In the genomic region with DNA sequence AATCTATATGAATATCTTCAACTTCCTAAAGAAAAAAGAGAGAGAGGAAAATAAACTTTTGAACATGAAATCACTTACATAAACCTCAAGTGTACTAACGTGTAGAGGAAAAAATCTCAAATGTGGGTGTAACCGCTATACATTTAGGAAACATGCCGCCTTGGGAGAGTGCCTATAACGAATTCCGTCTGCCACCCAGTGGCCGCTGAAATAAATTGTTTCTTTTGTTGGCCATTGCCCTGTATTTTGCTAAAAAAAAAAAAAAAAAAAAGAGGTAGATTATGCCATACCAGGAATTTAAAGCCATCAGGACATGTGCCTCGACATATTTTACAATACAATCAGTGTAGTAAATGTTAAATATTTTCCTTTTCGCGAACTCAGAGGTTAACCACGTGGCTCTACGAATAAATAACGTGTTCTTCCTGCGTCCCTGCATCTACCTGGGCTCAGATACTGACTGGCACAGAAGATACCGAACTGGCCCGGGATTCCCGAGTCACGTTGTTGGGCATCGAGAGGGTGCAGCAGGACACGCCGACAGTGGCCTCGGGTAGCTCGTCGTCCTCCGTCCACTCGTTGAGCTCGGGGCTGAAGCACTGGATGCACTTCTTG, we compare ENCODE assay signal across 1 cellular context.
A peak's percentile ranks its signal among the peaks of the same experiment; 100 is the strongest.
TF ChIP-seq lines count a peak whose summit lies in the region.

No MANE protein-coding gene starts in this region.

TF ChIP-seq in HepG2, 621 proteins besides CTCF, POLR2A, EP300 and RAD21 (continued from another document and continues in another):
- TF ChIP-seq UBTF (CRISPR knock-in tag; IDR thresholded peaks at IDR 0.05) (no peak), SIX1 (CRISPR knock-in tag; IDR thresholded peaks at IDR 0.05; ENCODE audit: borderline replicate concordance) (0 out of 2 replicates have a peak, but pooled peaks have one; percentile 20), MEIS2 (CRISPR knock-in tag; IDR thresholded peaks at IDR 0.05) (no peak), XBP1 (CRISPR knock-in tag; IDR thresholded peaks at IDR 0.05) (no peak), CREM (IDR thresholded peaks at IDR 0.05) (peak; percentile 28; the same call in 1 of the 2 replicates), CREM (CRISPR knock-in tag; IDR thresholded peaks at IDR 0.05) (no peak), MXI1 (IDR thresholded peaks at IDR 0.05; ENCODE audit: borderline replicate concordance, low read depth, low read length) (peak; percentile 52; the same call in 1 of the 3 replicates), PPARG (CRISPR knock-in tag; conservative IDR thresholded peaks at IDR 0.05) (peak; percentile 51; the same call in 1 of the 2 replicates), KDM5A (IDR thresholded peaks at IDR 0.05; ENCODE audit: borderline replicate concordance, low read length) (peak; percentile 72; the same call in 1 of the 2 replicates), PCBP1 (IDR thresholded peaks at IDR 0.05; ENCODE audit: borderline replicate concordance, low read depth, low read length) (no peak), CHCHD3 (CRISPR knock-in tag; IDR thresholded peaks at IDR 0.05) (0 out of 2 replicates have a peak, but pooled peaks have one; percentile 38), ZEB1 (IDR thresholded peaks at IDR 0.05; ENCODE audit: insufficient replicate concordance, low read depth) (peak; percentile 37), PHF21A (CRISPR knock-in tag; IDR thresholded peaks at IDR 0.05) (0 out of 2 replicates have a peak, but pooled peaks have one; percentile 0), CREB1 (IDR thresholded peaks at IDR 0.05) (no peak), CREB1 (CRISPR knock-in tag; IDR thresholded peaks at IDR 0.05) (peak; percentile 60), HMG20B (CRISPR knock-in tag; conservative IDR thresholded peaks at IDR 0.05) (no peak), TBL1XR1 (IDR thresholded peaks at IDR 0.05; ENCODE audit: borderline replicate concordance, low read length, partially characterized antibody) (peak; percentile 4), FOXJ3 (CRISPR knock-in tag; IDR thresholded peaks at IDR 0.05; ENCODE audit: borderline replicate concordance) (peak; percentile 13; the same call in 1 of the 2 replicates)
- TF ChIP-seq, protein P1, sequence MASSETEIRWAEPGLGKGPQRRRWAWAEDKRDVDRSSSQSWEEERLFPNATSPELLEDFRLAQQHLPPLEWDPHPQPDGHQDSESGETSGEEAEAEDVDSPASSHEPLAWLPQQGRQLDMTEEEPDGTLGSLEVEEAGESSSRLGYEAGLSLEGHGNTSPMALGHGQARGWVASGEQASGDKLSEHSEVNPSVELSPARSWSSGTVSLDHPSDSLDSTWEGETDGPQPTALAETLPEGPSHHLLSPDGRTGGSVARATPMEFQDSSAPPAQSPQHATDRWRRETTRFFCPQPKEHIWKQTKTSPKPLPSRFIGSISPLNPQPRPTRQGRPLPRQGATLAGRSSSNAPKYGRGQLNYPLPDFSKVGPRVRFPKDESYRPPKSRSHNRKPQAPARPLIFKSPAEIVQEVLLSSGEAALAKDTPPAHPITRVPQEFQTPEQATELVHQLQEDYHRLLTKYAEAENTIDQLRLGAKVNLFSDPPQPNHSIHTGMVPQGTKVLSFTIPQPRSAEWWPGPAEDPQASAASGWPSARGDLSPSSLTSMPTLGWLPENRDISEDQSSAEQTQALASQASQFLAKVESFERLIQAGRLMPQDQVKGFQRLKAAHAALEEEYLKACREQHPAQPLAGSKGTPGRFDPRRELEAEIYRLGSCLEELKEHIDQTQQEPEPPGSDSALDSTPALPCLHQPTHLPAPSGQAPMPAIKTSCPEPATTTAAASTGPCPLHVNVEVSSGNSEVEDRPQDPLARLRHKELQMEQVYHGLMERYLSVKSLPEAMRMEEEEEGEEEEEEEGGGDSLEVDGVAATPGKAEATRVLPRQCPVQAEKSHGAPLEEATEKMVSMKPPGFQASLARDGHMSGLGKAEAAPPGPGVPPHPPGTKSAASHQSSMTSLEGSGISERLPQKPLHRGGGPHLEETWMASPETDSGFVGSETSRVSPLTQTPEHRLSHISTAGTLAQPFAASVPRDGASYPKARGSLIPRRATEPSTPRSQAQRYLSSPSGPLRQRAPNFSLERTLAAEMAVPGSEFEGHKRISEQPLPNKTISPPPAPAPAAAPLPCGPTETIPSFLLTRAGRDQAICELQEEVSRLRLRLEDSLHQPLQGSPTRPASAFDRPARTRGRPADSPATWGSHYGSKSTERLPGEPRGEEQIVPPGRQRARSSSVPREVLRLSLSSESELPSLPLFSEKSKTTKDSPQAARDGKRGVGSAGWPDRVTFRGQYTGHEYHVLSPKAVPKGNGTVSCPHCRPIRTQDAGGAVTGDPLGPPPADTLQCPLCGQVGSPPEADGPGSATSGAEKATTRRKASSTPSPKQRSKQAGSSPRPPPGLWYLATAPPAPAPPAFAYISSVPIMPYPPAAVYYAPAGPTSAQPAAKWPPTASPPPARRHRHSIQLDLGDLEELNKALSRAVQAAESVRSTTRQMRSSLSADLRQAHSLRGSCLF (CRISPR knock-in tag; IDR thresholded peaks at IDR 0.05; ENCODE audit: borderline replicate concordance): 0 out of 2 replicates have a peak, but pooled peaks have one; percentile 37
- TF ChIP-seq, protein P2, sequence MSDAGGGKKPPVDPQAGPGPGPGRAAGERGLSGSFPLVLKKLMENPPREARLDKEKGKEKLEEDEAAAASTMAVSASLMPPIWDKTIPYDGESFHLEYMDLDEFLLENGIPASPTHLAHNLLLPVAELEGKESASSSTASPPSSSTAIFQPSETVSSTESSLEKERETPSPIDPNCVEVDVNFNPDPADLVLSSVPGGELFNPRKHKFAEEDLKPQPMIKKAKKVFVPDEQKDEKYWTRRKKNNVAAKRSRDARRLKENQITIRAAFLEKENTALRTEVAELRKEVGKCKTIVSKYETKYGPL (CRISPR knock-in tag; IDR thresholded peaks at IDR 0.05): 0 out of 2 replicates have a peak, but pooled peaks have one; percentile 36
- TF ChIP-seq, protein P3, sequence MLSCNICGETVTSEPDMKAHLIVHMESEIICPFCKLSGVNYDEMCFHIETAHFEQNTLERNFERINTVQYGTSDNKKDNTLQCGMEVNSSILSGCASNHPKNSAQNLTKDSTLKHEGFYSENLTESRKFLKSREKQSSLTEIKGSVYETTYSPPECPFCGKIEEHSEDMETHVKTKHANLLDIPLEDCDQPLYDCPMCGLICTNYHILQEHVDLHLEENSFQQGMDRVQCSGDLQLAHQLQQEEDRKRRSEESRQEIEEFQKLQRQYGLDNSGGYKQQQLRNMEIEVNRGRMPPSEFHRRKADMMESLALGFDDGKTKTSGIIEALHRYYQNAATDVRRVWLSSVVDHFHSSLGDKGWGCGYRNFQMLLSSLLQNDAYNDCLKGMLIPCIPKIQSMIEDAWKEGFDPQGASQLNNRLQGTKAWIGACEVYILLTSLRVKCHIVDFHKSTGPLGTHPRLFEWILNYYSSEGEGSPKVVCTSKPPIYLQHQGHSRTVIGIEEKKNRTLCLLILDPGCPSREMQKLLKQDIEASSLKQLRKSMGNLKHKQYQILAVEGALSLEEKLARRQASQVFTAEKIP (CRISPR knock-in tag; IDR thresholded peaks at IDR 0.05; ENCODE audit: borderline replicate concordance): no peak
- TF ChIP-seq, protein P4, sequence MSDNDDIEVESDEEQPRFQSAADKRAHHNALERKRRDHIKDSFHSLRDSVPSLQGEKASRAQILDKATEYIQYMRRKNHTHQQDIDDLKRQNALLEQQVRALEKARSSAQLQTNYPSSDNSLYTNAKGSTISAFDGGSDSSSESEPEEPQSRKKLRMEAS (IDR thresholded peaks at IDR 0.05): no peak
- TF ChIP-seq, protein P5, sequence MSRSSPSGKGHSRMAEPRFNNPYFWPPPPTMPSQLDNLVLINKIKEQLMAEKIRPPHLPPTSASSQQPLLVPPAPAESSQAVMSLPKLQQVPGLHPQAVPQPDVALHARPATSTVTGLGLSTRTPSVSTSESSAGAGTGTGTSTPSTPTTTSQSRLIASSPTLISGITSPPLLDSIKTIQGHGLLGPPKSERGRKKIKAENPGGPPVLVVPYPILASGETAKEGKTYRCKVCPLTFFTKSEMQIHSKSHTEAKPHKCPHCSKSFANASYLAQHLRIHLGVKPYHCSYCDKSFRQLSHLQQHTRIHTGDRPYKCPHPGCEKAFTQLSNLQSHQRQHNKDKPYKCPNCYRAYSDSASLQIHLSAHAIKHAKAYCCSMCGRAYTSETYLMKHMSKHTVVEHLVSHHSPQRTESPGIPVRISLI (CRISPR knock-in tag; IDR thresholded peaks at IDR 0.05; ENCODE audit: borderline replicate concordance): peak; percentile 90
- TF ChIP-seq, protein P6, sequence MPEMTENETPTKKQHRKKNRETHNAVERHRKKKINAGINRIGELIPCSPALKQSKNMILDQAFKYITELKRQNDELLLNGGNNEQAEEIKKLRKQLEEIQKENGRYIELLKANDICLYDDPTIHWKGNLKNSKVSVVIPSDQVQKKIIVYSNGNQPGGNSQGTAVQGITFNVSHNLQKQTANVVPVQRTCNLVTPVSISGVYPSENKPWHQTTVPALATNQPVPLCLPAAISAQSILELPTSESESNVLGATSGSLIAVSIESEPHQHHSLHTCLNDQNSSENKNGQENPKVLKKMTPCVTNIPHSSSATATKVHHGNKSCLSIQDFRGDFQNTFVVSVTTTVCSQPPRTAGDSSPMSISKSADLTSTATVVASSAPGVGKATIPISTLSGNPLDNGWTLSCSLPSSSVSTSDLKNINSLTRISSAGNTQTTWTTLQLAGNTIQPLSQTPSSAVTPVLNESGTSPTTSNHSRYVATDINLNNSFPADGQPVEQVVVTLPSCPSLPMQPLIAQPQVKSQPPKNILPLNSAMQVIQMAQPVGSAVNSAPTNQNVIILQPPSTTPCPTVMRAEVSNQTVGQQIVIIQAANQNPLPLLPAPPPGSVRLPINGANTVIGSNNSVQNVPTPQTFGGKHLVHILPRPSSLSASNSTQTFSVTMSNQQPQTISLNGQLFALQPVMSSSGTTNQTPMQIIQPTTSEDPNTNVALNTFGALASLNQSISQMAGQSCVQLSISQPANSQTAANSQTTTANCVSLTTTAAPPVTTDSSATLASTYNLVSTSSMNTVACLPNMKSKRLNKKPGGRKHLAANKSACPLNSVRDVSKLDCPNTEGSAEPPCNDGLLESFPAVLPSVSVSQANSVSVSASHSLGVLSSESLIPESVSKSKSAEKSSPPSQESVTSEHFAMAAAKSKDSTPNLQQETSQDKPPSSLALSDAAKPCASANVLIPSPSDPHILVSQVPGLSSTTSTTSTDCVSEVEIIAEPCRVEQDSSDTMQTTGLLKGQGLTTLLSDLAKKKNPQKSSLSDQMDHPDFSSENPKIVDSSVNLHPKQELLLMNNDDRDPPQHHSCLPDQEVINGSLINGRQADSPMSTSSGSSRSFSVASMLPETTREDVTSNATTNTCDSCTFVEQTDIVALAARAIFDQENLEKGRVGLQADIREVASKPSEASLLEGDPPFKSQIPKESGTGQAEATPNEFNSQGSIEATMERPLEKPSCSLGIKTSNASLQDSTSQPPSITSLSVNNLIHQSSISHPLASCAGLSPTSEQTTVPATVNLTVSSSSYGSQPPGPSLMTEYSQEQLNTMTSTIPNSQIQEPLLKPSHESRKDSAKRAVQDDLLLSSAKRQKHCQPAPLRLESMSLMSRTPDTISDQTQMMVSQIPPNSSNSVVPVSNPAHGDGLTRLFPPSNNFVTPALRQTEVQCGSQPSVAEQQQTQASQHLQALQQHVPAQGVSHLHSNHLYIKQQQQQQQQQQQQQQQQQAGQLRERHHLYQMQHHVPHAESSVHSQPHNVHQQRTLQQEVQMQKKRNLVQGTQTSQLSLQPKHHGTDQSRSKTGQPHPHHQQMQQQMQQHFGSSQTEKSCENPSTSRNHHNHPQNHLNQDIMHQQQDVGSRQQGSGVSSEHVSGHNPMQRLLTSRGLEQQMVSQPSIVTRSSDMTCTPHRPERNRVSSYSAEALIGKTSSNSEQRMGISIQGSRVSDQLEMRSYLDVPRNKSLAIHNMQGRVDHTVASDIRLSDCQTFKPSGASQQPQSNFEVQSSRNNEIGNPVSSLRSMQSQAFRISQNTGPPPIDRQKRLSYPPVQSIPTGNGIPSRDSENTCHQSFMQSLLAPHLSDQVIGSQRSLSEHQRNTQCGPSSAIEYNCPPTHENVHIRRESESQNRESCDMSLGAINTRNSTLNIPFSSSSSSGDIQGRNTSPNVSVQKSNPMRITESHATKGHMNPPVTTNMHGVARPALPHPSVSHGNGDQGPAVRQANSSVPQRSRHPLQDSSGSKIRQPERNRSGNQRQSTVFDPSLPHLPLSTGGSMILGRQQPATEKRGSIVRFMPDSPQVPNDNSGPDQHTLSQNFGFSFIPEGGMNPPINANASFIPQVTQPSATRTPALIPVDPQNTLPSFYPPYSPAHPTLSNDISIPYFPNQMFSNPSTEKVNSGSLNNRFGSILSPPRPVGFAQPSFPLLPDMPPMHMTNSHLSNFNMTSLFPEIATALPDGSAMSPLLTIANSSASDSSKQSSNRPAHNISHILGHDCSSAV (CRISPR knock-in tag; IDR thresholded peaks at IDR 0.05; ENCODE audit: borderline replicate concordance): no peak
